In genomic region chr9:119884411-119884810, GRCh38 we compare ENCODE assay signal across 13 cellular contexts.
DNase-seq lines count a peak whose midpoint lies in the region; ATAC-seq lines count a peak whose summit lies in the region.
"Had no signal": no experiment of that assay in that cellular context is flagged by ENCODE, and none has a peak within 500 bp of the region (broad histone marks: within the 10 kb centered on the region; RNA-seq: fewer than 3 reads in every experiment).

No MANE protein-coding gene starts in this region.

- H3K27me3 ChIP-seq in H7 (ENCODE audit: control insufficient read depth, insufficient read depth, low read length) (no peaks in the 10 kb centered on the region), iPS-18a (ENCODE audit: control insufficient read depth, insufficient read depth, low read length) (no peaks in the 10 kb centered on the region)

- no peaks in the 10 kb centered on the region for H3K27me3 Mint-ChIP-seq in activated CD4-positive, alpha-beta memory T cell treated with anti-CD3 and anti-CD28 coated beads, Interleukin-2, amount 10 ng/mL, durations not matched to agents 7 days and 5 days
- H3K27me3 Mint-ChIP-seq in activated T-helper 17 cell treated with anti-CD3 and anti-CD28 coated beads, Interleukin-2, amount 50 U/mL, for 72 hours: no peaks in the 10 kb centered on the region

- H3K4me1 Mint-ChIP-seq in activated CD4-positive, alpha-beta memory T cell treated with anti-CD3 and anti-CD28 coated beads, Interleukin-2, amount 10 ng/mL, durations not matched to agents 7 days and 5 days: no peaks in the 10 kb centered on the region
- no peaks in the 10 kb centered on the region for H3K4me1 Mint-ChIP-seq in activated T-helper 17 cell treated with anti-CD3 and anti-CD28 coated beads, Interleukin-2, amount 50 U/mL, for 72 hours

- H3K4me3 Mint-ChIP-seq in activated CD4-positive, alpha-beta memory T cell treated with anti-CD3 and anti-CD28 coated beads, Interleukin-2, amount 10 ng/mL, durations not matched to agents 7 days and 5 days: no peak overlapping the region
- no peak overlapping the region for H3K4me3 Mint-ChIP-seq in activated T-helper 17 cell treated with anti-CD3 and anti-CD28 coated beads, Interleukin-2, amount 50 U/mL, for 72 hours
- H3K4me3 Mint-ChIP-seq: CD8-positive, alpha-beta T cell had no signal

- H3K9me3 Mint-ChIP-seq in activated CD4-positive, alpha-beta memory T cell treated with anti-CD3 and anti-CD28 coated beads, Interleukin-2, amount 10 ng/mL, durations not matched to agents 7 days and 5 days: no peaks in the 10 kb centered on the region
- H3K9me3 Mint-ChIP-seq in activated T-helper 17 cell treated with anti-CD3 and anti-CD28 coated beads, Interleukin-2, amount 50 U/mL, for 72 hours: peaks cover 4% of the 10 kb centered on the region
- H3K9me3 Mint-ChIP-seq: CD8-positive, alpha-beta T cell had no signal

- no peak overlapping the region for H3K27ac Mint-ChIP-seq in activated CD4-positive, alpha-beta memory T cell treated with anti-CD3 and anti-CD28 coated beads, Interleukin-2, amount 10 ng/mL, durations not matched to agents 7 days and 5 days
- H3K27ac Mint-ChIP-seq in activated T-helper 17 cell treated with anti-CD3 and anti-CD28 coated beads, Interleukin-2, amount 50 U/mL, for 72 hours: no peak overlapping the region
- H3K27ac Mint-ChIP-seq: CD8-positive, alpha-beta T cell had no signal

- CTCF ChIA-PET in activated CD4-positive, alpha-beta memory T cell treated with anti-CD3 and anti-CD28 coated beads, Interleukin-2, amount 10 ng/mL, durations not matched to agents 7 days and 5 days (lab: Charles Lee): no interaction called here

- H3K36me3 Mint-ChIP-seq in activated CD4-positive, alpha-beta memory T cell treated with anti-CD3 and anti-CD28 coated beads, Interleukin-2, amount 10 ng/mL, durations not matched to agents 7 days and 5 days (ENCODE audit: low read depth): no peaks in the 10 kb centered on the region
- no peaks in the 10 kb centered on the region for H3K36me3 Mint-ChIP-seq in activated T-helper 17 cell treated with anti-CD3 and anti-CD28 coated beads, Interleukin-2, amount 50 U/mL, for 72 hours (ENCODE audit: low read depth)
- H3K36me3 Mint-ChIP-seq: CD8-positive, alpha-beta T cell had no signal

- H3K9me3 ChIP-seq in iPS-18a (ENCODE audit: control insufficient read depth, low read depth, low read length): no peaks in the 10 kb centered on the region

- no peak overlapping the region for H3K4me3 ChIP-seq in H7 (ENCODE audit: insufficient read depth, low read depth, low read length)
- H3K4me3 ChIP-seq in iPS-18a (ENCODE audit: low read length): peak overlapping the region; percentile 5

- no peak overlapping the region for H3K9ac ChIP-seq in iPS-18a (ENCODE audit: low read length)

- no peak overlapping the region for H3K27ac ChIP-seq in iPS-18a (ENCODE audit: low read length)

- peaks cover 13% of the 10 kb centered on the region for H3K4me1 ChIP-seq in iPS-18a (ENCODE audit: control insufficient read depth, low read depth, low read length)

- DNase-seq in H7 (peak; percentile 20), astrocyte of the hippocampus (ENCODE audit: low read depth, low spot score) (peak; percentile 84), posterior vena cava (ENCODE audit: low spot score) (no peak), NCI-H2029 (lab: John Stamatoyannopoulos, UW) (no peak)
- DNase-seq in activated CD4-positive, alpha-beta memory T cell treated with anti-CD3 and anti-CD28 coated beads, Interleukin-2, amount 10 ng/mL, durations not matched to agents 7 days and 5 days: no peak
- DNase-seq: CD8-positive, alpha-beta T cell; HCEC 1CT; NCI-H1436 treated with DMSO at 0.1 percent for 48 hours; NCI-H2227 treated with DMSO at 0.1 percent for 48 hours; NCI-H526; NK-92 treated with Interleukin-12 subunit alpha and Interleukin-12 subunit beta, amount 100 ng/mL, for 24 hours had no signal

- intact Hi-C loops in posterior vena cava (cut with DNase I): no loop called here

- POLR2A ChIA-PET in activated CD4-positive, alpha-beta memory T cell treated with anti-CD3 and anti-CD28 coated beads, Interleukin-2, amount 10 ng/mL, durations not matched to agents 7 days and 5 days (lab: Charles Lee): no interaction called here

- no peak for ATAC-seq in activated T-helper 17 cell treated with anti-CD3 and anti-CD28 coated beads, Interleukin-2, amount 50 U/mL, for 72 hours (replicated peaks)
- ATAC-seq: CD8-positive, alpha-beta T cell had no signal

- H3K36me3 ChIP-seq in H7 (replicated peaks; ENCODE audit: control insufficient read depth, insufficient read depth, low read length): no peaks in the 10 kb centered on the region
- no peaks in the 10 kb centered on the region for H3K36me3 ChIP-seq in iPS-18a (ENCODE audit: control insufficient read depth, low read depth, low read length)

Comparison
In these comparisons a context has a peak if more than half of its experiments do, and no peak if none do; other contexts are left out.
1. DNase-seq: peak in H7 (single experiment) and astrocyte of the hippocampus (single experiment); none in activated CD4-positive, alpha-beta memory T cell treated with anti-CD3 and anti-CD28 coated beads, Interleukin-2, amount 10 ng/mL, durations not matched to agents 7 days and 5 days (single experiment), posterior vena cava (single experiment) and NCI-H2029 (single experiment).